ENCODE assay signal across 8 cellular contexts in the genomic region with DNA sequence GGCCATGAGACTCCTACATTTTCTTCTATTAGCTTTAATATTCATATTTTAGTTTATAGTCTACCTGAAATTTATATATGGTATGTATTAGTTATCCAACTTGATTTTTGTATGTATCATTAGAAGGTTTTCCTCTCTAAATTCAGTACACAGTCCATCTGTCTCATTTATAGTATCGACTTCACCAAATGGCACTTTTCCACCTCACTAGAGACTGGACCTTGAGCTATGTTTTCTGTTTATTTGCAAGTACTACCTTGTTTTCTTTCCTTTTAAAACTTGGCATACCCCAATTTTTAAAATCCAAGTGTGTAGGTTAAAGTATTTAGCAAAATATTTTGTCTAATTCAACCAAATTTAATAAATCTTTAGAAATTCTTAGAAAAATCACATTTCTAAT.
"Had no signal": no experiment of that assay in that cellular context is flagged by ENCODE, and none has a peak within 500 bp of the region (broad histone marks: within the 10 kb centered on the region; RNA-seq: fewer than 3 reads in every experiment).

No MANE protein-coding gene starts in this region.

- DNase-seq: GM23248, GOT3, H7, HFFc6, IMR-90, KG1 had no signal

- ATAC-seq: HCT116, K562 had no signal
